3 cellular contexts compared by ENCODE assay signal in the genomic region with DNA sequence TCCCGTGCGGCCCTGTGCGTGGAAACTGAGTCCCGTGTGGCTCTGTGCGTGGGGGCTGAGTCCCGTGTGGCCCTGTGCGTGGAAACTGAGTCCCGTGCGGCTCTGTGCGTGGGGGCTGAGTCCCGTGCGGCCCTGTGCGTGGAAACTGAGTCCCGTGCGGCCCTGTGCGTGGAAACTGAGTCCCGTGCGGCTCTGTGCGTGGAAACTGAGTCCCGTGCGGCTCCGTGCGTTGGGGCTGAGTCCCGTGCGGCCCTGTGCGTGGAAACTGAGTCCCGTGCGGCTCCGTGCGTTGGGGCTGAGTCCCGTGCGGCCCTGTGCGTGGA. TPM values are rescaled to one million over a fixed set of nuclear protein-coding genes. Genes with fewer than 3 reads are reported as not detected.
"Had no signal": no experiment of that assay in that cellular context is flagged by ENCODE, and none has a peak within 500 bp of the region (broad histone marks: within the 10 kb centered on the region; RNA-seq: fewer than 3 reads in every experiment).

No MANE protein-coding gene starts in this region.

RNA-seq across cellular contexts. Expression of a gene that starts 43.8 kb away (rescaled TPM):
- total RNA-seq: LHCN-M2, MCF 10A, NCI-H460 had no signal
